Comparison of ENCODE assay signal across 14 cellular contexts in the genomic region with DNA sequence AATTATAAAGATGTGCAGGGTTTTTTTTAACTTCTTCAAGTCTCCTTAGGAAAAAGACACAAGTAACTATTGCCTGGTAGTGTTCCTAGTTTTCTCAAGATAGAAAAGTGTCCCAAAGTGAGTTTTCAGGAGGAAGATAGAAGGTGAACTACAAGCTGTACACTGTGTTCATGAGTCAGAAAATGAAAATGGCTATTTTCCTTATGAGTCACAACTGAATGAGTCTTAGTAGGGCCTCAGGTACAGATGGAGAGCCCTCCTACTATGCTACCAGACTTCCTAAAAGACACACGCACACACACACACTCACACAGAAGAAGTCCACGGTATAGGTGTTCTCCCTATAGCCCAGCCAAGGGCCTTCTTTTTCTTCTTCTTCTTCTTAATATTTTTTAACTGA. TPM values are rescaled to one million over a fixed set of nuclear protein-coding genes. Genes with fewer than 3 reads are reported as not detected.
DNase-seq lines count a peak whose midpoint lies in the region; ATAC-seq and TF ChIP-seq lines count a peak whose summit lies in the region.
"Had no signal": no experiment of that assay in that cellular context is flagged by ENCODE, and none has a peak within 500 bp of the region (broad histone marks: within the 10 kb centered on the region; RNA-seq: fewer than 3 reads in every experiment).

No MANE protein-coding gene starts in this region.

- H3K9ac ChIP-seq in SK-N-SH (no peak overlapping the region), IMR-90 (ENCODE audit: low read depth, low read length) (no peak overlapping the region), mammary epithelial cell (ENCODE audit: insufficient read depth, low read length) (no peak overlapping the region)

- intact Hi-C loops in IMR-90 (cut with micrococcal nuclease) = no loop called here
- intact Hi-C loops in mammary epithelial cell (cut with micrococcal nuclease) = no loop called here

- H2BK15ac ChIP-seq in IMR-90 (ENCODE audit: low read depth, low read length) = no peak overlapping the region

- H3K4me2 ChIP-seq in SK-N-SH (peak overlapping the region; percentile 75; the same call in 1 of the 2 replicates), IMR-90 (ENCODE audit: low read depth, low read length) (no peak overlapping the region), mammary epithelial cell (ENCODE audit: insufficient read depth, low read depth, low read length) (peak overlapping the region; percentile 88)

- H2AK5ac ChIP-seq in IMR-90 (ENCODE audit: low read depth, low read length) = peak overlapping the region; percentile 4; the same call in 1 of the 2 replicates

- no peak overlapping the region for H3K4me3 ChIP-seq in SK-N-SH (ENCODE audit: low read depth in 2 of 2, low read length in 1 of 2)
- no peak overlapping the region for H3K4me3 ChIP-seq in IMR-90 (ENCODE audit: insufficient read depth, low read depth, low read length)
- H3K4me3 ChIP-seq in mammary epithelial cell (replicated peaks in 1 of 3; ENCODE audit: insufficient read depth in 1 of 3, low read depth in 2 of 3, low read length in 3 of 3) = peak overlapping the region in 2 of 3 experiments; percentile 70 to 98

- H3K27ac ChIP-seq in SK-N-SH (ENCODE audit: low read depth in 2 of 2, low read length in 1 of 2) = no peak overlapping the region
- no peak overlapping the region for H3K27ac ChIP-seq in IMR-90 (ENCODE audit: insufficient read depth, low read length)
- H3K27ac ChIP-seq in mammary epithelial cell (ENCODE audit: insufficient read depth, low read depth, low read length) = peak overlapping the region; percentile 95

- H3K36me3 ChIP-seq in SK-N-SH (replicated peaks in 1 of 2; ENCODE audit: control insufficient read depth in 1 of 2, insufficient read depth in 2 of 2, low read length in 1 of 2) (no peaks in the 10 kb centered on the region), IMR-90 (ENCODE audit: control insufficient read depth, insufficient read depth, low read length) (no peaks in the 10 kb centered on the region), mammary epithelial cell (ENCODE audit: insufficient read depth, low read length) (no peaks in the 10 kb centered on the region)
- H3K36me3 ChIP-seq: transverse colon had no signal

- peaks cover 9% of the 10 kb centered on the region for H3K9me1 ChIP-seq in IMR-90 (ENCODE audit: insufficient read depth, low read length)

- H3K79me2 ChIP-seq in SK-N-SH (ENCODE audit: insufficient read depth) (peaks cover 74% of the 10 kb centered on the region), mammary epithelial cell (ENCODE audit: insufficient read depth, low read length) (peaks cover 93% of the 10 kb centered on the region)

- H3K9me3 ChIP-seq in SK-N-SH (no peaks in the 10 kb centered on the region), IMR-90 (ENCODE audit: control insufficient read depth, insufficient read depth, low read length) (no peaks in the 10 kb centered on the region), mammary epithelial cell (replicated peaks; ENCODE audit: insufficient read depth, low read length) (no peaks in the 10 kb centered on the region)
- H3K9me3 ChIP-seq: transverse colon had no signal

- TF ChIP-seq CTCF in SK-N-SH (IDR thresholded peaks at IDR 0.05) = no peak
- TF ChIP-seq CTCF in IMR-90 (conservative IDR thresholded peaks at IDR 0.05; ENCODE audit: low read depth, low read length) = no peak
- no peak for TF ChIP-seq CTCF in mammary epithelial cell (conservative IDR thresholded peaks at IDR 0.05 in 1 of 2, IDR thresholded peaks at IDR 0.05 in 1 of 2; ENCODE audit: extremely low read depth in 1 of 2, insufficient read depth in 1 of 2, low read depth in 1 of 2, low read length in 2 of 2)

- H4K5ac ChIP-seq in IMR-90 (ENCODE audit: low read depth, low read length) = no peak overlapping the region

- H3K4ac ChIP-seq in IMR-90 (ENCODE audit: low read depth, low read length) = no peak overlapping the region

- no peaks in the 10 kb centered on the region for H3K27me3 ChIP-seq in SK-N-SH (ENCODE audit: insufficient read depth)
- H3K27me3 ChIP-seq in IMR-90 (ENCODE audit: control insufficient read depth, insufficient read depth, low read length) = no peaks in the 10 kb centered on the region
- H3K27me3 ChIP-seq in mammary epithelial cell (ENCODE audit: insufficient read depth, low read length) = no peaks in the 10 kb centered on the region
- H3K27me3 ChIP-seq: transverse colon had no signal

- no peak overlapping the region for H3K56ac ChIP-seq in IMR-90 (ENCODE audit: extremely low read depth, insufficient read depth, low read length)

- H3K36me3 Mint-ChIP-seq in stimulated activated memory B cell treated with anti-CD40 and anti-IgM and Interleukin-4, amounts not matched to agents 10 μg/mL and 1 μg/mL and 100 μg/mL, for 72 hours = peaks cover 25% of the 10 kb centered on the region

- CTCF ChIA-PET in SK-N-SH (lab: Yijun Ruan, JAX) = no interaction called here
- CTCF ChIA-PET in IMR-90 (lab: Yijun Ruan, JAX) = no interaction called here
- CTCF ChIA-PET in mammary epithelial cell (lab: Charles Lee; ENCODE audit: low non-redundant PET) = no interaction called here

- H2AK9ac ChIP-seq in IMR-90 (replicated peaks; ENCODE audit: low read depth, low read length, poor library complexity) = no peak overlapping the region

- no TSS peak for BruUV-seq in IMR-90 (replicated peaks; lab: Mats Ljungman, UMichigan)
- BruUV-seq in mammary epithelial cell (replicated peaks; lab: Mats Ljungman, UMichigan) = no TSS peak

- H2BK5ac ChIP-seq in IMR-90 (ENCODE audit: low read depth, low read length, poor library complexity, severe bottlenecking) = no peak overlapping the region

- H2BK120ac ChIP-seq in IMR-90 (ENCODE audit: low read depth, low read length) = no peak overlapping the region

- H3K4me1 Mint-ChIP-seq in stimulated activated memory B cell treated with anti-CD40 and anti-IgM and Interleukin-4, amounts not matched to agents 10 μg/mL and 1 μg/mL and 100 μg/mL, for 72 hours = peaks cover 70% of the 10 kb centered on the region

- TF ChIP-seq RAD21 in SK-N-SH (IDR thresholded peaks at IDR 0.05; ENCODE audit: low read length) = no peak
- TF ChIP-seq RAD21 in IMR-90 (IDR thresholded peaks at IDR 0.05; ENCODE audit: low read length) = no peak

- no peaks in the 10 kb centered on the region for H4K20me1 ChIP-seq in SK-N-SH (ENCODE audit: insufficient read depth)
- H4K20me1 ChIP-seq in IMR-90 (ENCODE audit: insufficient read depth, low read length) = peaks cover 20% of the 10 kb centered on the region
- no peaks in the 10 kb centered on the region for H4K20me1 ChIP-seq in mammary epithelial cell (ENCODE audit: insufficient read depth, low read length)

- H3K4me1 ChIP-seq in SK-N-SH (ENCODE audit: control insufficient read depth in 1 of 2, insufficient read depth in 2 of 2, low read depth in 1 of 2, low read length in 1 of 2) (peaks cover 12 to 13% of the 10 kb centered on the region in 2 experiments; a peak in 2 of 4 replicates), IMR-90 (ENCODE audit: control insufficient read depth, insufficient read depth, low read length) (peaks cover 7% of the 10 kb centered on the region; the same call in 1 of the 2 replicates), mammary epithelial cell (ENCODE audit: insufficient read depth, low read length) (peaks cover 46% of the 10 kb centered on the region)

- ATAC-seq in SK-N-SH treated with all-trans-retinoic acid at 6 μM for 48 hours (no peak), IMR-90 (ENCODE audit: low read depth) (no peak)
- ATAC-seq in stimulated activated memory B cell treated with anti-CD40 and anti-IgM and Interleukin-4, amounts not matched to agents 10 μg/mL and 1 μg/mL and 100 μg/mL, for 72 hours = peak; percentile 24
- ATAC-seq: GM23338 had no signal

- H3K14ac ChIP-seq in IMR-90 (replicated peaks; ENCODE audit: low read depth, low read length) = no peak overlapping the region

- H3K4me3 Mint-ChIP-seq in stimulated activated memory B cell treated with anti-CD40 and anti-IgM and Interleukin-4, amounts not matched to agents 10 μg/mL and 1 μg/mL and 100 μg/mL, for 72 hours = peak overlapping the region; percentile 99
- H3K4me3 Mint-ChIP-seq: GM23338 had no signal

- H4K91ac ChIP-seq in IMR-90 (ENCODE audit: insufficient read depth, low read depth, low read length) = no peak overlapping the region

- H3K27ac Mint-ChIP-seq in stimulated activated memory B cell treated with anti-CD40 and anti-IgM and Interleukin-4, amounts not matched to agents 10 μg/mL and 1 μg/mL and 100 μg/mL, for 72 hours = peak overlapping the region; percentile 93
- H3K27ac Mint-ChIP-seq: GM23338 had no signal

- H3K23ac ChIP-seq in IMR-90 (ENCODE audit: low read depth, low read length) = no peak overlapping the region; the same call in 1 of the 2 replicates

- POLR2A ChIA-PET in SK-N-SH (lab: Yijun Ruan, JAX) (no interaction called here), IMR-90 (lab: Charles Lee; ENCODE audit: unreplicated experiment) (no interaction called here)

- H2BK20ac ChIP-seq in IMR-90 (ENCODE audit: low read depth, low read length) = no peak overlapping the region

- WGBS in SK-N-SH (ENCODE audit: low lambda C conversion rate) = 93% methylated on average over 2 of the region's 2 CpGs
- WGBS in IMR-90 (ENCODE audit: extremely low coverage in 2 of 2, insufficient read length in 1 of 2), 2 experiments = no CpG with 5 or more reads among the region's 2 CpGs
- 93% methylated on average over 2 of the region's 2 CpGs for WGBS in mammary epithelial cell (ENCODE audit: low coverage, missing lambda C conversion rate)

- no peak for DNase-seq in SK-N-SH
- DNase-seq in IMR-90 = no peak
- DNase-seq in mammary epithelial cell = peak; percentile 58
- DNase-seq in NAMALWA (ENCODE audit: low spot score) = no peak
- no peak for DNase-seq in SIG-M5 treated with dmso at 0.1 percent for 504 hours (lab: John Stamatoyannopoulos, UW; ENCODE audit: unreplicated experiment)
- no peak for DNase-seq in NCI-H187 (lab: John Stamatoyannopoulos, UW)
- DNase-seq: activated CD8-positive, alpha-beta memory T cell treated with anti-CD3 and anti-CD28 coated beads for 24 hours; NCI-H1105; occipital lobe; SHP77 had no signal

- H4K8ac ChIP-seq in IMR-90 (ENCODE audit: low read depth in 2 of 2, low read length in 2 of 2) = no peak overlapping the region

- no peaks in the 10 kb centered on the region for H3K9me2 ChIP-seq in SK-N-SH

- no peak overlapping the region for H3K18ac ChIP-seq in IMR-90 (ENCODE audit: low read depth, low read length)

- no peaks in the 10 kb centered on the region for H3K27me3 Mint-ChIP-seq in stimulated activated memory B cell treated with anti-CD40 and anti-IgM and Interleukin-4, amounts not matched to agents 10 μg/mL and 1 μg/mL and 100 μg/mL, for 72 hours

- no peak for TF ChIP-seq POLR2A in IMR-90 (IDR thresholded peaks at IDR 0.05; ENCODE audit: low read depth, low read length)

- H3K9me3 Mint-ChIP-seq in stimulated activated memory B cell treated with anti-CD40 and anti-IgM and Interleukin-4, amounts not matched to agents 10 μg/mL and 1 μg/mL and 100 μg/mL, for 72 hours = no peaks in the 10 kb centered on the region
- H3K9me3 Mint-ChIP-seq: GM23338 had no signal

- no peak for TF ChIP-seq EP300 in SK-N-SH (IDR thresholded peaks at IDR 0.05; ENCODE audit: borderline replicate concordance in 1 of 2, low read depth in 1 of 2, low read length in 1 of 2)

- in situ Hi-C loops in IMR-90 (cut with MboI; ENCODE audit: low sequenced_read_pairs) = no loop called here
- in situ Hi-C loops in mammary epithelial cell (cut with MboI; ENCODE audit: low sequenced_read_pairs in 2 of 2) = no loop called here

- H3F3A ChIP-seq in SK-N-SH (replicated peaks; ENCODE audit: insufficient read depth) = peaks cover 2% of the 10 kb centered on the region

- no peak overlapping the region for H2AFZ ChIP-seq in SK-N-SH (ENCODE audit: low read depth)
- no peak overlapping the region for H2AFZ ChIP-seq in IMR-90 (replicated peaks; ENCODE audit: low read length, poor library complexity)
- no peak overlapping the region for H2AFZ ChIP-seq in mammary epithelial cell (ENCODE audit: low read depth, low read length)
- H2AFZ ChIP-seq: GM23338 had no signal

- peaks cover 28 to 54% of the 10 kb centered on the region in 2 experiments for H3K79me1 ChIP-seq in IMR-90 (ENCODE audit: low read depth in 1 of 2, low read length in 2 of 2)

- dilution Hi-C loops in IMR-90 (cut with HindIII; ENCODE audit: low sequenced_read_pairs, unreplicated experiment) (no loop called here), mammary epithelial cell (cut with HindIII; ENCODE audit: low sequenced_read_pairs) (no loop called here)

RNA-seq across cellular contexts. Expression of a gene that starts 3.1 kb away (rescaled TPM):
- 9.7 and 16.4 TPM in 2 replicates for polyA plus RNA-seq in SK-N-SH (2012; rRNA removed)
- polyA plus RNA-seq in SK-N-SH (2012; cell fraction: cytosol; rRNA removed) = 15.1 TPM in 2 replicates
- polyA plus RNA-seq in SK-N-SH (2012; cell fraction: nucleus; rRNA removed) = 14.7 and 15.3 TPM in 2 replicates
- 35.8 and 37.3 TPM in 2 replicates for total RNA-seq in IMR-90 (2012; rRNA removed)
- 13.4 and 13.5 TPM in 2 replicates for polyA plus RNA-seq in IMR-90 (2012; rRNA removed)
- 15.1 and 17.9 TPM in 2 replicates for polyA plus RNA-seq in IMR-90 (2012; cell fraction: cytosol; rRNA removed)
- polyA plus RNA-seq in IMR-90 (2012; cell fraction: nucleus; rRNA removed; ENCODE audit: low replicate concordance) = 13.0 and 24.0 TPM in 2 replicates
- total RNA-seq in mammary epithelial cell = 100 to 1,000 TPM; 205 to 298 TPM
- 47.9 TPM for polyA plus RNA-seq in mammary epithelial cell
- 196 TPM for polyA minus RNA-seq in mammary epithelial cell

Comparison
In these comparisons a context has a peak if more than half of its experiments do, and no peak if none do; other contexts are left out.
1. H3K4me3 ChIP-seq: peak in mammary epithelial cell (2 of 3); none in SK-N-SH (0 of 2) and IMR-90 (single experiment).